ENCODE assay signal across 2 cellular contexts in genomic region chr10:73886085-73886529, GRCh38.
A peak's percentile ranks its signal among the peaks of the same experiment; 100 is the strongest.
TF ChIP-seq lines count a peak whose summit lies in the region.

No MANE protein-coding gene starts in this region.

TF ChIP-seq in HCT116, 20 proteins besides CTCF, POLR2A, EP300 and RAD21:
- TF ChIP-seq ZNF274 (IDR thresholded peaks at IDR 0.05; ENCODE audit: low read depth, low read length) (no peak), JUND (IDR thresholded peaks at IDR 0.05) (no peak), YY1 (IDR thresholded peaks at IDR 0.05; ENCODE audit: extremely low read depth, insufficient replicate concordance, low read depth, low read length) (peak; percentile 71), EGR1 (IDR thresholded peaks at IDR 0.05; ENCODE audit: low read depth) (no peak), ELF1 (IDR thresholded peaks at IDR 0.05; ENCODE audit: borderline replicate concordance, low read depth) (no peak)

TF ChIP-seq in HepG2, 621 proteins besides CTCF, POLR2A, EP300 and RAD21 (continues in another document):
- no peak for TF ChIP-seq CERS6 (CRISPR knock-in tag; IDR thresholded peaks at IDR 0.05)
- TF ChIP-seq NCOA5 (CRISPR knock-in tag; IDR thresholded peaks at IDR 0.05): no peak
- TF ChIP-seq SALL2 (CRISPR knock-in tag; IDR thresholded peaks at IDR 0.05): peak; percentile 24; the same call in 1 of the 2 replicates
- TF ChIP-seq ARNT2 (CRISPR knock-in tag; IDR thresholded peaks at IDR 0.05; ENCODE audit: low read depth): no peak
- TF ChIP-seq GRHL1 (CRISPR knock-in tag; conservative IDR thresholded peaks at IDR 0.05): no peak
- TF ChIP-seq CCAR2 (optimal IDR thresholded peaks at IDR 0.05; ENCODE audit: low read depth, low read length): no peak
- no peak for TF ChIP-seq ARID3A (IDR thresholded peaks at IDR 0.05; ENCODE audit: low read depth, low read length)
- TF ChIP-seq ZBED4 (CRISPR knock-in tag; IDR thresholded peaks at IDR 0.05; ENCODE audit: borderline replicate concordance): 0 out of 2 replicates have a peak, but pooled peaks have one; percentile 48
- TF ChIP-seq ZNF703 (CRISPR knock-in tag; IDR thresholded peaks at IDR 0.05; ENCODE audit: borderline replicate concordance): no peak
- TF ChIP-seq STAG1 (CRISPR knock-in tag; IDR thresholded peaks at IDR 0.05): peak; percentile 95
- TF ChIP-seq TCF7L2 (IDR thresholded peaks at IDR 0.05; ENCODE audit: low read depth, low read length): no peak
- TF ChIP-seq ATF4 (CRISPR knock-in tag; IDR thresholded peaks at IDR 0.05): no peak
- TF ChIP-seq RAD51 (IDR thresholded peaks at IDR 0.05; ENCODE audit: borderline replicate concordance): no peak
- TF ChIP-seq MED1 (CRISPR knock-in tag; IDR thresholded peaks at IDR 0.05): no peak
- no peak for TF ChIP-seq ZBTB3 (CRISPR knock-in tag; IDR thresholded peaks at IDR 0.05; ENCODE audit: borderline replicate concordance, low read depth)
- TF ChIP-seq ARNTL (CRISPR knock-in tag; IDR thresholded peaks at IDR 0.05): no peak
- no peak for TF ChIP-seq CEBPB (IDR thresholded peaks at IDR 0.05; ENCODE audit: borderline replicate concordance, low read depth, low read length)
- TF ChIP-seq DBP (CRISPR knock-in tag; IDR thresholded peaks at IDR 0.05; ENCODE audit: not compliant biosample characterization): no peak
- 0 out of 2 replicates have a peak, but pooled peaks have one; percentile 54 for TF ChIP-seq TSC22D2 (CRISPR knock-in tag; IDR thresholded peaks at IDR 0.05; ENCODE audit: borderline replicate concordance)
- TF ChIP-seq HOXA5 (CRISPR knock-in tag; IDR thresholded peaks at IDR 0.05): peak; percentile 54; the same call in 1 of the 2 replicates
- TF ChIP-seq ZSCAN9 (CRISPR knock-in tag; IDR thresholded peaks at IDR 0.05; ENCODE audit: borderline replicate concordance): 0 out of 2 replicates have a peak, but pooled peaks have one; percentile 38
- TF ChIP-seq ZFP36L1 (CRISPR knock-in tag; IDR thresholded peaks at IDR 0.05): no peak
- no peak for TF ChIP-seq MED8 (CRISPR knock-in tag; IDR thresholded peaks at IDR 0.05; ENCODE audit: insufficient replicate concordance)
- peak; percentile 42; the same call in 1 of the 2 replicates for TF ChIP-seq KDM2A (CRISPR knock-in tag; IDR thresholded peaks at IDR 0.05; ENCODE audit: borderline replicate concordance, low read depth)
- TF ChIP-seq HNF4A (CRISPR knock-in tag; IDR thresholded peaks at IDR 0.05): no peak
- TF ChIP-seq GATAD1 (CRISPR knock-in tag; IDR thresholded peaks at IDR 0.05): 0 out of 2 replicates have a peak, but pooled peaks have one; percentile 16
- TF ChIP-seq SMC3 (IDR thresholded peaks at IDR 0.05; ENCODE audit: low read length): peak; percentile 95
- TF ChIP-seq RXRB (CRISPR knock-in tag; IDR thresholded peaks at IDR 0.05; ENCODE audit: borderline replicate concordance): peak; percentile 55; the same call in 1 of the 2 replicates
- TF ChIP-seq ZNF407 (CRISPR knock-in tag; IDR thresholded peaks at IDR 0.05; ENCODE audit: not compliant biosample characterization): peak; percentile 53
- no peak for TF ChIP-seq PHF20 (CRISPR knock-in tag; IDR thresholded peaks at IDR 0.05)
- no peak for TF ChIP-seq RARA (CRISPR knock-in tag; IDR thresholded peaks at IDR 0.05)
- no peak for TF ChIP-seq USF2 (IDR thresholded peaks at IDR 0.05; ENCODE audit: low read depth, low read length)
- no peak for TF ChIP-seq USF2 (CRISPR knock-in tag; IDR thresholded peaks at IDR 0.05; ENCODE audit: borderline replicate concordance)
- peak; percentile 26; the same call in 1 of the 2 replicates for TF ChIP-seq FOXA3 (CRISPR knock-in tag; IDR thresholded peaks at IDR 0.05)
- TF ChIP-seq SNAPC5 (CRISPR knock-in tag; IDR thresholded peaks at IDR 0.05; ENCODE audit: borderline replicate concordance): no peak
- TF ChIP-seq NRL (CRISPR knock-in tag; IDR thresholded peaks at IDR 0.05; ENCODE audit: borderline replicate concordance): no peak
